ENCODE assay signal across 4 cellular contexts in the genomic region with DNA sequence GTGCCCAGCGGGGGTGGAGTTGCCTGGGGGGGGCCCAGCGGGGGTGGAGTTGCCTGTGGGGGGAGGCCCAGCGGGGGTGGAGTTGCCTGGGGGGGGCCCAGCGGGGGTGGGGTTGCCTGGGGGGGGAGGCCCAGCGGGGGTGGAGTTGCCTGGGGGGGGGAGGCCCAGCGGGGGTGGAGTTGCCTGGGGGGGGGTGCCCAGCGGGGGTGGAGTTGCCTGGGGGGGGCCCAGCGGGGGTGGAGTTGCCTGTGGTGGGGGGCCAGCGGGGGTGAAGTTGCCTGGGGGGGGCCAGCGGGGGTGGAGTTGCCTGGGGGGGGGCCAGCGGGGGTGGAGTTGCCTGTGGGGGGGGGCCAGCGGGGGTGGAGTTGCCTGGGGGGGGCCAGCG. TPM values are rescaled to one million over a fixed set of nuclear protein-coding genes. Genes with fewer than 3 reads are reported as not detected.
"Had no signal": no experiment of that assay in that cellular context is flagged by ENCODE, and none has a peak within 500 bp of the region (broad histone marks: within the 10 kb centered on the region; RNA-seq: fewer than 3 reads in every experiment).

No MANE protein-coding gene starts in this region.

RNA-seq across cellular contexts. Expression of a gene that starts 31.9 kb away (rescaled TPM):
- total RNA-seq: activated CD4-positive, alpha-beta memory T cell treated with anti-CD3 and anti-CD28 coated beads, Interleukin-2, amount 10 ng/mL, durations not matched to agents 7 days and 5 days; activated CD8-positive, alpha-beta memory T cell treated with anti-CD3 and anti-CD28 coated beads, Interleukin-2, amount 10 ng/mL, durations not matched to agents 7 days and 5 days had no signal
- polyA plus RNA-seq: IgD-negative memory B cell had no signal

RNA-seq across cellular contexts. Expression of a gene that starts 33.6 kb away (rescaled TPM):
- total RNA-seq: activated CD4-positive, alpha-beta memory T cell treated with anti-CD3 and anti-CD28 coated beads, Interleukin-2, amount 10 ng/mL, durations not matched to agents 7 days and 5 days; activated CD8-positive, alpha-beta memory T cell treated with anti-CD3 and anti-CD28 coated beads, Interleukin-2, amount 10 ng/mL, durations not matched to agents 7 days and 5 days; Right ventricle myocardium superior had no signal
- polyA plus RNA-seq: IgD-negative memory B cell had no signal
